Comparison of ENCODE assay signal across 9 cellular contexts in genomic region chr11:114738954-114739353, GRCh38.
A peak's percentile ranks its signal among the peaks of the same experiment; 100 is the strongest.
DNase-seq lines count a peak whose midpoint lies in the region; ATAC-seq and TF ChIP-seq lines count a peak whose summit lies in the region.
"Had no signal": no experiment of that assay in that cellular context is flagged by ENCODE, and none has a peak within 500 bp of the region (broad histone marks: within the 10 kb centered on the region; RNA-seq: fewer than 3 reads in every experiment).

No MANE protein-coding gene starts in this region.

- TF ChIP-seq CTCF in CD8-positive, alpha-beta T cell (IDR thresholded peaks at IDR 0.05) = peak; percentile 41
- peak; percentile 83 for TF ChIP-seq CTCF in WERI-Rb-1 (IDR thresholded peaks at IDR 0.05; ENCODE audit: low read depth, low read length)
- TF ChIP-seq CTCF in fibroblast of villous mesenchyme (IDR thresholded peaks at IDR 0.05; ENCODE audit: insufficient read depth, low read depth, low read length) = peak; percentile 83
- peak; percentile 87 for TF ChIP-seq CTCF in psoas muscle (IDR thresholded peaks at IDR 0.05)

- no peak overlapping the region for H3K27ac ChIP-seq in CD8-positive, alpha-beta T cell (ENCODE audit: low read depth, low read length)
- no peak overlapping the region for H3K27ac ChIP-seq in WERI-Rb-1
- H3K27ac ChIP-seq in psoas muscle = no peak overlapping the region

- no peaks in the 10 kb centered on the region for H3K36me3 ChIP-seq in CD8-positive, alpha-beta T cell (ENCODE audit: insufficient read depth, low read length)
- no peaks in the 10 kb centered on the region for H3K36me3 ChIP-seq in WERI-Rb-1
- no peaks in the 10 kb centered on the region for H3K36me3 ChIP-seq in psoas muscle (ENCODE audit: insufficient read depth in 1 of 2, low read depth in 1 of 2)

- peak in 2 of 7 experiments; percentile 2 to 25 for DNase-seq in CD8-positive, alpha-beta T cell
- peak; percentile 2 for DNase-seq in NCI-H1417 treated with DMSO at 0.1 percent for 48 hours (lab: John Stamatoyannopoulos, UW)
- DNase-seq in WERI-Rb-1 = peak; percentile 61
- peak; percentile 51 for DNase-seq in fibroblast of villous mesenchyme (ENCODE audit: low read depth)
- DNase-seq in psoas muscle = peak in 1 of 2 donors; percentile 57

- no peaks in the 10 kb centered on the region for H3K4me1 ChIP-seq in CD8-positive, alpha-beta T cell (ENCODE audit: insufficient read depth, low read length)
- no peaks in the 10 kb centered on the region for H3K4me1 ChIP-seq in psoas muscle

- ATAC-seq in CD8-positive, alpha-beta T cell = no peak
- ATAC-seq in GM18519 (IDR thresholded peaks at IDR 0.05; ENCODE audit: low FRiP score, unreplicated experiment) (peak; percentile 42), psoas muscle (peak; percentile 59 to 83 (median 76)), GM21723 (IDR thresholded peaks at IDR 0.05; ENCODE audit: unreplicated experiment) (no peak), GM21390 (IDR thresholded peaks at IDR 0.05; ENCODE audit: unreplicated experiment) (no peak)
- ATAC-seq: naive thymus-derived CD8-positive, alpha-beta T cell had no signal

- H3K9me3 ChIP-seq in CD8-positive, alpha-beta T cell (ENCODE audit: low read length) = no peaks in the 10 kb centered on the region
- H3K9me3 ChIP-seq in WERI-Rb-1 (ENCODE audit: severe bottlenecking) (peaks cover 7% of the 10 kb centered on the region), psoas muscle (no peaks in the 10 kb centered on the region)

- peaks cover 9% of the 10 kb centered on the region for H3K27me3 ChIP-seq in CD8-positive, alpha-beta T cell (ENCODE audit: insufficient read depth, low read length)
- H3K27me3 ChIP-seq in WERI-Rb-1 (ENCODE audit: insufficient read depth, low read depth, severe bottlenecking) = no peaks in the 10 kb centered on the region
- peaks cover 0 to 1% (median 0%) of the 10 kb centered on the region in 3 donors for H3K27me3 ChIP-seq in psoas muscle (ENCODE audit: insufficient read depth in 3 of 3, low read length in 2 of 3)

- H3K36me3 Mint-ChIP-seq in CD8-positive, alpha-beta T cell = no peaks in the 10 kb centered on the region
- H3K36me3 Mint-ChIP-seq: naive thymus-derived CD8-positive, alpha-beta T cell had no signal

- intact Hi-C loops in CD8-positive, alpha-beta T cell (cut with DNase I, micrococcal nuclease) = no loop called here
- intact Hi-C loops in psoas muscle (cut with DNase I) = loop anchor here in 1 of 2 donors (2.0 kb wide), 1 partner anchor 24 kb away; no protein-coding TSS in a partner anchor

- H3K4me3 Mint-ChIP-seq in CD8-positive, alpha-beta T cell = no peak overlapping the region
- H3K4me3 Mint-ChIP-seq: naive thymus-derived CD8-positive, alpha-beta T cell had no signal

- H3K9me3 Mint-ChIP-seq in CD8-positive, alpha-beta T cell = peaks cover 11% of the 10 kb centered on the region

- H3K27ac Mint-ChIP-seq in CD8-positive, alpha-beta T cell = no peak overlapping the region
- H3K27ac Mint-ChIP-seq: naive thymus-derived CD8-positive, alpha-beta T cell had no signal

- CTCF ChIA-PET in CD8-positive, alpha-beta T cell (lab: Charles Lee) = no interaction called here

- peaks cover 5% of the 10 kb centered on the region for H3K27me3 Mint-ChIP-seq in CD8-positive, alpha-beta T cell (ENCODE audit: low read depth)

- POLR2A ChIA-PET in CD8-positive, alpha-beta T cell (lab: Charles Lee) = no interaction called here

- H3K4me1 Mint-ChIP-seq in CD8-positive, alpha-beta T cell (ENCODE audit: low read depth) = no peaks in the 10 kb centered on the region
- H3K4me1 Mint-ChIP-seq: naive thymus-derived CD8-positive, alpha-beta T cell had no signal

- H3K4me3 ChIP-seq in CD8-positive, alpha-beta T cell (ENCODE audit: low read depth, low read length) = no peak overlapping the region
- H3K4me3 ChIP-seq in WERI-Rb-1 (ENCODE audit: low read depth, low read length) = no peak overlapping the region
- no peak overlapping the region for H3K4me3 ChIP-seq in fibroblast of villous mesenchyme (ENCODE audit: low read depth, low read length)
- no peak overlapping the region for H3K4me3 ChIP-seq in psoas muscle

Comparison
In these comparisons a context has a peak if more than half of its experiments do, and no peak if none do; other contexts are left out.
1. ATAC-seq: peak in GM18519 (single experiment) and psoas muscle (4 of 4); none in CD8-positive, alpha-beta T cell (single experiment), GM21723 (single experiment) and GM21390 (single experiment).
2. Peak in every context shown above with its lines, with median percentiles within 50 percentile points of each other: CTCF ChIP-seq.